8 cellular contexts compared by ENCODE assay signal in the genomic region with DNA sequence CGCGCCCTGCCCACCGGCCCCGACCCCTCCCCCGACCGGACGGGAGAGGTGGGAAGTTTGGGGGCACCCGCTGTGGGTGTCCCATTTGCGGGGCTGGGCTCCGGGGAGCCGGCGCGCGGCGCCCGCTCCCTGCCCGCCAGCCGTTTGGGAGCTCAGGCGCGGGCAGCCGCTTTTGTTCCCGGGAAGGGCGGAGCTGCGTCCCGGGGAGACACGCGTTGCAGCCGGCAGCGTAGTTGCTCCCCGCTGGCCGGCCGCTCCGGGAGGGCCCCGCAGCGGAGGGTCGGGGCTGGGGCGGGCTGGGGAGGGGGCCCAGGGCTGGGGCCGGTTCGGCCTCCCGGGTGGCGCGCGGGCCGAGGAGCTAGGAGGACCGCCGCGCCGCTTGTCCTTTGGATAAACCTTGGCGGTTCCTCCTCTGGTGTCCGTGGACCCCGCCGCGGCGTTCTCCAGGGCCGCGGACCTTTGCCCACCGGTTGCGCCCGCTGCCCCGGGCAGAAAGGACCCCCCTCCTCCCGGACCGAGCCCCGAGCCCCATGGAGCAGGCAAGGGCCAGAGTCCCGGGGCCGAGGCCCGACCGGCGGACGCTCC. TPM values are rescaled to one million over a fixed set of nuclear protein-coding genes. Genes with fewer than 3 reads are reported as not detected.
DNase-seq lines count a peak whose midpoint lies in the region; ATAC-seq and TF ChIP-seq lines count a peak whose summit lies in the region.
"Not testable (repeated sequence)": the region's sequence is repeated elsewhere in the genome, so short reads cannot be mapped to it uniquely, and the experiment has no call there.

No MANE protein-coding gene starts in this region.

- H3K9me3 Mint-ChIP-seq in GM23338; activated naive CD4-positive, alpha-beta T cell treated with anti-CD3 and anti-CD28 coated beads, Interleukin-2, amount 50 U/mL, for 72 hours; effector memory CD8-positive, alpha-beta T cell; memory B cell; stimulated activated naive B cell treated with anti-CD40 and anti-IgM and Interleukin-4, amounts not matched to agents 10 μg/mL and 1 μg/mL and 100 μg/mL, for 72 hours: not testable (repeated sequence)

- intact Hi-C loops in left cardiac atrium (cut with DNase I), result not testable (repeated sequence)

- H3K4me3 ChIP-seq in AG04449 (ENCODE audit: low read depth, low read length), result peak overlapping the region; percentile 39; the same call in 1 of the 2 replicates
- H3K4me3 ChIP-seq in GM23338, result peak overlapping the region; percentile 52; the same call in 1 of the 2 replicates
- peak overlapping the region in 1 of 2 experiments; percentile 45; a peak in 2 of 4 replicates for H3K4me3 ChIP-seq in SK-N-SH (ENCODE audit: low read depth in 2 of 2, low read length in 1 of 2)

- not testable (repeated sequence) for TF ChIP-seq RAD21 in SK-N-SH (IDR thresholded peaks at IDR 0.05; ENCODE audit: low read length)

- H3K4me1 Mint-ChIP-seq in GM23338; effector memory CD8-positive, alpha-beta T cell (ENCODE audit: low read depth in 2 of 2); memory B cell; stimulated activated naive B cell treated with anti-CD40 and anti-IgM and Interleukin-4, amounts not matched to agents 10 μg/mL and 1 μg/mL and 100 μg/mL, for 72 hours: not testable (repeated sequence)

- not testable (repeated sequence) for H3K79me2 ChIP-seq in GM23338 (replicated peaks; ENCODE audit: insufficient read depth); SK-N-SH (ENCODE audit: insufficient read depth)

- H4K20me1 ChIP-seq in GM23338 (replicated peaks; ENCODE audit: insufficient read depth); SK-N-SH (ENCODE audit: insufficient read depth): not testable (repeated sequence)

- DNase-seq in AG04449 (ENCODE audit: low read depth, low spot score); GM23338 (ENCODE audit: low spot score); SK-N-SH; activated naive CD4-positive, alpha-beta T cell treated with anti-CD3 and anti-CD28 coated beads, Interleukin-2, amount 50 U/mL, for 72 hours (ENCODE audit: low spot score in 2 of 2); effector memory CD8-positive, alpha-beta T cell; left cardiac atrium; memory B cell (ENCODE audit: low spot score in 2 of 2); stimulated activated naive B cell treated with anti-CD40 and anti-IgM and Interleukin-4, amounts not matched to agents 10 μg/mL and 1 μg/mL and 100 μg/mL, for 72 hours: not testable (repeated sequence)

- H3K27me3 Mint-ChIP-seq in GM23338 (ENCODE audit: insufficient read depth, low read depth, poor library complexity); effector memory CD8-positive, alpha-beta T cell; memory B cell; stimulated activated naive B cell treated with anti-CD40 and anti-IgM and Interleukin-4, amounts not matched to agents 10 μg/mL and 1 μg/mL and 100 μg/mL, for 72 hours: not testable (repeated sequence)

- not testable (repeated sequence) for H3F3A ChIP-seq in GM23338 (replicated peaks; ENCODE audit: low read depth); SK-N-SH (replicated peaks; ENCODE audit: insufficient read depth)

- POLR2A ChIA-PET in AG04449 (lab: Yijun Ruan, JAX); SK-N-SH (lab: Yijun Ruan, JAX): not testable (repeated sequence)

- not testable (repeated sequence) for H2AFZ ChIP-seq in GM23338; SK-N-SH (ENCODE audit: low read depth)

- H3K4me1 ChIP-seq in GM23338 (ENCODE audit: insufficient read depth); SK-N-SH (ENCODE audit: control insufficient read depth in 1 of 2, insufficient read depth in 2 of 2, low read depth in 1 of 2, low read length in 1 of 2): not testable (repeated sequence)

- not testable (repeated sequence) for H3K36me3 ChIP-seq in GM23338 (ENCODE audit: insufficient read depth); SK-N-SH (replicated peaks in 1 of 2; ENCODE audit: control insufficient read depth in 1 of 2, insufficient read depth in 2 of 2, low read length in 1 of 2)

- not testable (repeated sequence) for H3K36me3 Mint-ChIP-seq in GM23338 (ENCODE audit: low read depth); activated naive CD4-positive, alpha-beta T cell treated with anti-CD3 and anti-CD28 coated beads, Interleukin-2, amount 50 U/mL, for 72 hours; effector memory CD8-positive, alpha-beta T cell (ENCODE audit: insufficient read depth); memory B cell; stimulated activated naive B cell treated with anti-CD40 and anti-IgM and Interleukin-4, amounts not matched to agents 10 μg/mL and 1 μg/mL and 100 μg/mL, for 72 hours

- no CpG with 5 or more reads among the region's 69 CpGs for WGBS in SK-N-SH (ENCODE audit: low lambda C conversion rate)

- TF ChIP-seq CTCF in AG04449 (IDR thresholded peaks at IDR 0.05; ENCODE audit: insufficient read depth, low read length, missing control alignments); GM23338 (conservative IDR thresholded peaks at IDR 0.05; ENCODE audit: low read depth in 2 of 2); SK-N-SH (IDR thresholded peaks at IDR 0.05): not testable (repeated sequence)

- H3K9me2 ChIP-seq in GM23338 (ENCODE audit: insufficient read depth); SK-N-SH: not testable (repeated sequence)

- ATAC-seq in GM23338, result peak; percentile 33
- ATAC-seq in activated naive CD4-positive, alpha-beta T cell treated with anti-CD3 and anti-CD28 coated beads, Interleukin-2, amount 50 U/mL, for 72 hours, result peak; percentile 21 to 34
- peak; percentile 8 for ATAC-seq in effector memory CD8-positive, alpha-beta T cell (replicated peaks)
- peak; percentile 41 to 70 for ATAC-seq in left cardiac atrium
- ATAC-seq in memory B cell (ENCODE audit: low read depth), result peak; percentile 17
- peak; percentile 17 to 25 for ATAC-seq in stimulated activated naive B cell treated with anti-CD40 and anti-IgM and Interleukin-4, amounts not matched to agents 10 μg/mL and 1 μg/mL and 100 μg/mL, for 72 hours (replicated peaks)

- H3K9me3 ChIP-seq in SK-N-SH, result not testable (repeated sequence)

- peak overlapping the region; percentile 58; the same call in 1 of the 2 replicates for H3K9ac ChIP-seq in SK-N-SH

- not testable (repeated sequence) for H3K27ac Mint-ChIP-seq in GM23338; activated naive CD4-positive, alpha-beta T cell treated with anti-CD3 and anti-CD28 coated beads, Interleukin-2, amount 50 U/mL, for 72 hours; effector memory CD8-positive, alpha-beta T cell; memory B cell; stimulated activated naive B cell treated with anti-CD40 and anti-IgM and Interleukin-4, amounts not matched to agents 10 μg/mL and 1 μg/mL and 100 μg/mL, for 72 hours

- not testable (repeated sequence) for H3K4me3 Mint-ChIP-seq in GM23338; effector memory CD8-positive, alpha-beta T cell; memory B cell; stimulated activated naive B cell treated with anti-CD40 and anti-IgM and Interleukin-4, amounts not matched to agents 10 μg/mL and 1 μg/mL and 100 μg/mL, for 72 hours

- H3K4me2 ChIP-seq in GM23338, result 0 out of 2 replicates have a peak overlapping the region, but pooled peaks have one; percentile 71
- not testable (repeated sequence) for H3K4me2 ChIP-seq in SK-N-SH

- not testable (repeated sequence) for TF ChIP-seq EP300 in SK-N-SH (IDR thresholded peaks at IDR 0.05; ENCODE audit: borderline replicate concordance in 1 of 2, low read depth in 1 of 2, low read length in 1 of 2)

- CTCF ChIA-PET in AG04449 (lab: Yijun Ruan, JAX); SK-N-SH (lab: Yijun Ruan, JAX): not testable (repeated sequence)

- not testable (repeated sequence) for H3K27ac ChIP-seq in GM23338 (ENCODE audit: low read depth); SK-N-SH (ENCODE audit: low read depth in 2 of 2, low read length in 1 of 2)

- H3K27me3 ChIP-seq in GM23338 (ENCODE audit: insufficient read depth); SK-N-SH (ENCODE audit: insufficient read depth): not testable (repeated sequence)

RNA-seq across cellular contexts. Expression of gene HEATR6, which starts 52.3 kb away (rescaled TPM):
- total RNA-seq in GM23338 (2014; rRNA removed; shearing (Covaris generic)), result 20.7 and 28.1 TPM in 2 replicates
- polyA plus RNA-seq in GM23338 (2016; fragmentation: Nextera tagmentation; extraction: Ambion mirVana) (8.4 and 9.8 TPM in 2 replicates), SK-N-SH (2012; rRNA removed) (26.8 and 35.0 TPM in 2 replicates)
- polyA plus RNA-seq in SK-N-SH (2012; cell fraction: cytosol; rRNA removed), result 13.3 and 18.4 TPM in 2 replicates
- polyA plus RNA-seq in SK-N-SH (2012; cell fraction: nucleus; rRNA removed), result 83.7 and 92.5 TPM in 2 replicates
- 10 to 100 TPM; 33.4 to 33.9 TPM for total RNA-seq in activated naive CD4-positive, alpha-beta T cell treated with anti-CD3 and anti-CD28 coated beads, Interleukin-2, amount 50 U/mL, for 72 hours
- 10 to 100 TPM; 11.9 to 13.3 TPM for total RNA-seq in left cardiac atrium
